Comparison of ENCODE assay signal across 2 cellular contexts in the genomic region with DNA sequence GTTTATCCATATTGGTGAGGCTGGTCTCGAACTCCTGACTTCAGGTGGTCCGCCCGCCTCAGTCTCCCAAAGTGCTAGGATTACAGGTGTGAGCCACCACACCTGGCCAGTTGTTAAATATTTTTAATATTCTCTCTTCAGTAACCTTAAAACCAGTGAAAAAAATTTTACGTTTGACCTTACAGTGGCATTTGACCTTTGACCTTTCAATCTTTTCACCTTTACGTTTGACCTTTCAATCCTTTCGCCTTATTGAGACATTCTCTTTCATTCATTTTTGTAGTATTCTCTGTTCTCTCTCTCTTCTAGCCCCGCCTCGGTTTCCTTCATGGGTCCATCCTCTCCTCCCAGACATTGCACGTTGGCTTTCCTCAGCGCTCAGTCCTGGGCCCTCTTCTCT.
TF ChIP-seq lines count a peak whose summit lies in the region.

No MANE protein-coding gene starts in this region.

TF ChIP-seq in HepG2, 621 proteins besides CTCF, POLR2A, EP300 and RAD21:
- TF ChIP-seq ZNF75D (CRISPR knock-in tag; IDR thresholded peaks at IDR 0.05; ENCODE audit: borderline replicate concordance) (no peak), NR2F6 (IDR thresholded peaks at IDR 0.05) (peak; percentile 36), NR2F6 (CRISPR knock-in tag; IDR thresholded peaks at IDR 0.05) (no peak)
TF ChIP-seq in HepG2: peak in this region for 1.

TF ChIP-seq in K562, 482 proteins besides CTCF, POLR2A, EP300 and RAD21:
- no peak for TF ChIP-seq NR3C1 (CRISPR knock-in tag; IDR thresholded peaks at IDR 0.05)
- no peak for TF ChIP-seq FOXK1 (CRISPR knock-in tag; IDR thresholded peaks at IDR 0.05; ENCODE audit: borderline replicate concordance)
- TF ChIP-seq NR2C1 (IDR thresholded peaks at IDR 0.05): peak; percentile 89
- peak; percentile 81 for TF ChIP-seq NR2C1 (tag; IDR thresholded peaks at IDR 0.05)
- TF ChIP-seq ATF1 (CRISPR knock-in tag; IDR thresholded peaks at IDR 0.05): no peak
- TF ChIP-seq ATF1 (tag; IDR thresholded peaks at IDR 0.05): no peak
- no peak for TF ChIP-seq YY1 (IDR thresholded peaks at IDR 0.05; ENCODE audit: borderline replicate concordance in 1 of 3, control insufficient read depth in 1 of 3, extremely low read depth in 1 of 3, insufficient read depth in 3 of 3, insufficient read length in 1 of 3, insufficient replicate concordance in 2 of 3, low read depth in 1 of 3, low read length in 2 of 3)
- TF ChIP-seq, protein P1, sequence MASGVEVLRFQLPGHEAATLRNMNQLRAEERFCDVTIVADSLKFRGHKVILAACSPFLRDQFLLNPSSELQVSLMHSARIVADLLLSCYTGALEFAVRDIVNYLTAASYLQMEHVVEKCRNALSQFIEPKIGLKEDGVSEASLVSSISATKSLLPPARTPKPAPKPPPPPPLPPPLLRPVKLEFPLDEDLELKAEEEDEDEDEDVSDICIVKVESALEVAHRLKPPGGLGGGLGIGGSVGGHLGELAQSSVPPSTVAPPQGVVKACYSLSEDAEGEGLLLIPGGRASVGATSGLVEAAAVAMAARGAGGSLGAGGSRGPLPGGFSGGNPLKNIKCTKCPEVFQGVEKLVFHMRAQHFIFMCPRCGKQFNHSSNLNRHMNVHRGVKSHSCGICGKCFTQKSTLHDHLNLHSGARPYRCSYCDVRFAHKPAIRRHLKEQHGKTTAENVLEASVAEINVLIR (CRISPR knock-in tag; IDR thresholded peaks at IDR 0.05): no peak
- TF ChIP-seq PML (IDR thresholded peaks at IDR 0.05; ENCODE audit: low read length): no peak
- no peak for TF ChIP-seq POLR2G (IDR thresholded peaks at IDR 0.05; ENCODE audit: low read depth, low read length)
- TF ChIP-seq PHF8 (IDR thresholded peaks at IDR 0.05; ENCODE audit: borderline replicate concordance, low read length): no peak
- TF ChIP-seq FOXM1 (IDR thresholded peaks at IDR 0.05; ENCODE audit: low read depth): no peak
- TF ChIP-seq FOXM1 (CRISPR knock-in tag; IDR thresholded peaks at IDR 0.05; ENCODE audit: low read depth): no peak
- no peak; the same call in 1 of the 2 replicates for TF ChIP-seq NR2C2 (CRISPR knock-in tag; IDR thresholded peaks at IDR 0.05)
- TF ChIP-seq NR2C2 (tag; IDR thresholded peaks at IDR 0.05): peak; percentile 83
- no peak for TF ChIP-seq YBX1 (IDR thresholded peaks at IDR 0.05)
- TF ChIP-seq ZKSCAN8 (CRISPR knock-in tag; IDR thresholded peaks at IDR 0.05): no peak
